4 cellular contexts compared by ENCODE assay signal in genomic region chrX:97314348-97314747, GRCh38.
TF ChIP-seq lines count a peak whose summit lies in the region.

No MANE protein-coding gene starts in this region.

TF ChIP-seq in A549, 52 proteins besides CTCF, POLR2A, EP300 and RAD21:
- TF ChIP-seq ZFP36 (IDR thresholded peaks at IDR 0.05; ENCODE audit: borderline replicate concordance, partially characterized antibody) (no peak), CHD2 (IDR thresholded peaks at IDR 0.05; ENCODE audit: low read length, partially characterized antibody) (no peak), NR3C1 (IDR thresholded peaks at IDR 0.05) (no peak), KDM1A (IDR thresholded peaks at IDR 0.05; ENCODE audit: low read depth) (no peak), MAFK (IDR thresholded peaks at IDR 0.05; ENCODE audit: partially characterized antibody) (peak; percentile 50), SREBF2 (IDR thresholded peaks at IDR 0.05) (no peak), FOSL2 (IDR thresholded peaks at IDR 0.05) (no peak), FOSL2 (CRISPR knock-in tag; IDR thresholded peaks at IDR 0.05) (no peak), HOXB13 (CRISPR knock-in tag; IDR thresholded peaks at IDR 0.05; ENCODE audit: low read depth) (no peak), CEBPB (IDR thresholded peaks at IDR 0.05) (no peak)
TF ChIP-seq in A549: peak in this region for 1.

TF ChIP-seq in GM23338, 12 proteins besides CTCF, POLR2A, EP300 and RAD21 (continues in another document):
- no peak for TF ChIP-seq ZNF114 (CRISPR knock-in tag; IDR thresholded peaks at IDR 0.05)
- TF ChIP-seq POLR2AphosphoS5 (IDR thresholded peaks at IDR 0.05; ENCODE audit: low read depth): no peak
- no peak for TF ChIP-seq ETS1 (IDR thresholded peaks at IDR 0.05)
- TF ChIP-seq CREB1 (CRISPR knock-in tag; IDR thresholded peaks at IDR 0.05; ENCODE audit: low read depth): no peak
- no peak for TF ChIP-seq ZNF331 (CRISPR knock-in tag; IDR thresholded peaks at IDR 0.05; ENCODE audit: low read depth)
- no peak for TF ChIP-seq EZH2phosphoT487 (IDR thresholded peaks at IDR 0.05; ENCODE audit: unreplicated experiment)
- no peak for TF ChIP-seq JUNB (IDR thresholded peaks at IDR 0.05; ENCODE audit: unreplicated experiment)

TF ChIP-seq in IMR-90, 13 proteins besides CTCF, POLR2A, EP300 and RAD21:
- TF ChIP-seq MXI1 (IDR thresholded peaks at IDR 0.05; ENCODE audit: borderline replicate concordance, low read depth, low read length) (no peak), CHD1 (IDR thresholded peaks at IDR 0.05; ENCODE audit: low read depth, low read length) (no peak), MAFK (IDR thresholded peaks at IDR 0.05; ENCODE audit: low read depth, low read length) (peak; percentile 50)

TF ChIP-seq in K562, 482 proteins besides CTCF, POLR2A, EP300 and RAD21:
- TF ChIP-seq CTCFL (IDR thresholded peaks at IDR 0.05; ENCODE audit: borderline replicate concordance, insufficient read depth, low read depth, low read length, poor library complexity, severe bottlenecking): no peak
- no peak for TF ChIP-seq SP1 (CRISPR knock-in tag; IDR thresholded peaks at IDR 0.05)
- 0 out of 2 replicates have a peak, but pooled peaks have one; percentile 8 for TF ChIP-seq MAFG (tag; conservative IDR thresholded peaks at IDR 0.05)
- no peak for TF ChIP-seq ETV6 (IDR thresholded peaks at IDR 0.05; ENCODE audit: borderline replicate concordance in 1 of 2, low read depth in 2 of 2, low read length in 1 of 2)
- TF ChIP-seq ETV6 (CRISPR knock-in tag; IDR thresholded peaks at IDR 0.05; ENCODE audit: borderline replicate concordance): no peak
- peak; percentile 40; the same call in 1 of the 2 replicates for TF ChIP-seq ZNF316 (IDR thresholded peaks at IDR 0.05)
- TF ChIP-seq HNRNPLL (IDR thresholded peaks at IDR 0.05; ENCODE audit: low read depth, low read length, poor library complexity, severe bottlenecking): no peak
